In the genomic region with DNA sequence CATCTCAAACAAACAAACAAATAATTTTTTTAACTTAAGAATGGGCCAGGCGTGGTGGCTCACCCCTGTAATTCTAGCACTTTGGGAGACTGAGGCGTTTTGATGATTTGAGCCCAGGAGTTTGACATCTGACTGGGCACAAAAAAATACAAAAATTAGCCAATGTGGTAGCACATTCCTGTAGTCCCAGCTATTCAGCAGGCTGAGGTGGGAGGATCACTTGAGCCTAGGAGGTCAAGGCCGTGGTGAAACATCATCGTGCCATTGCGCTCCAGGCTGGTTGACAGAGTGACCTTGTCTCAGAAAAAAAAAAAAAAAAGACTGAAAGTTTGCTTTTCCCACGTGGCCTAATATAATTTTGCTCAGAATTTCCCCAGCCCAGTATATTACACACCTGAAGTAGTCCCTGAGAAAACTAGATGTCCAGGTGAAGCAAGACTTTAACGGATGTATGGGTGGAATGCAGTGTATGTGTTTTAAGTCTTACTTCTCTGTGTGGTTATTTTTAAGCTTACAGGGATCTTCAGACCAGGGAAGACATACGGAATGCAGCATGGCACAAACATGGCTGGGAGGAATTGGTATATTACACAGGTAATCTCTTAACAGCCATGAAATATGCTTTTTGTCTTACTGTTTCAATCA, we compare ENCODE assay signal across 1 cellular context.
A peak's percentile ranks its signal among the peaks of the same experiment; 100 is the strongest.
TF ChIP-seq lines count a peak whose summit lies in the region.

No MANE protein-coding gene starts in this region.

TF ChIP-seq in HepG2, 621 proteins besides CTCF, POLR2A, EP300 and RAD21 (continued from another document and continues in another):
- TF ChIP-seq, protein P1, sequence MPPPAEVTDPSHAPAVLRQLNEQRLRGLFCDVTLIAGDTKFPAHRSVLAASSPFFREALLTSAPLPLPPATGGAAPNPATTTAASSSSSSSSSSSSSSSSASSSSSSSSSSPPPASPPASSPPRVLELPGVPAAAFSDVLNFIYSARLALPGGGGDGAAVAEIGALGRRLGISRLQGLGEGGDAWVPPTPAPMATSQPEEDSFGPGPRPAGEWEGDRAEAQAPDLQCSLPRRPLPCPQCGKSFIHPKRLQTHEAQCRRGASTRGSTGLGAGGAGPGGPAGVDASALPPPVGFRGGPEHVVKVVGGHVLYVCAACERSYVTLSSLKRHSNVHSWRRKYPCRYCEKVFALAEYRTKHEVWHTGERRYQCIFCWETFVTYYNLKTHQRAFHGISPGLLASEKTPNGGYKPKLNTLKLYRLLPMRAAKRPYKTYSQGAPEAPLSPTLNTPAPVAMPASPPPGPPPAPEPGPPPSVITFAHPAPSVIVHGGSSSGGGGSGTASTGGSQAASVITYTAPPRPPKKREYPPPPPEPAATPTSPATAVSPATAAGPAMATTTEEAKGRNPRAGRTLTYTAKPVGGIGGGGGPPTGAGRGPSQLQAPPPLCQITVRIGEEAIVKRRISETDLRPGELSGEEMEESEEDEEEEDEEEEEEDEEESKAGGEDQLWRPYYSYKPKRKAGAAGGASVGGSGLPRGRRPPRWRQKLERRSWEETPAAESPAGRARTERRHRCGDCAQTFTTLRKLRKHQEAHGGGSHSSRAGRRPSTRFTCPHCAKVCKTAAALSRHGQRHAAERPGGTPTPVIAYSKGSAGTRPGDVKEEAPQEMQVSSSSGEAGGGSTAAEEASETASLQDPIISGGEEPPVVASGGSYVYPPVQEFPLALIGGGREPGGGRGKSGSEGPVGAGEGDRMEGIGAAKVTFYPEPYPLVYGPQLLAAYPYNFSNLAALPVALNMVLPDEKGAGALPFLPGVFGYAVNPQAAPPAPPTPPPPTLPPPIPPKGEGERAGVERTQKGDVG (CRISPR knock-in tag; IDR thresholded peaks at IDR 0.05; ENCODE audit: borderline replicate concordance): no peak
- TF ChIP-seq LCORL (IDR thresholded peaks at IDR 0.05) (no peak), LCORL (CRISPR knock-in tag; IDR thresholded peaks at IDR 0.05) (peak; percentile 67), MXI1 (IDR thresholded peaks at IDR 0.05; ENCODE audit: borderline replicate concordance, low read depth, low read length) (peak; percentile 47; the same call in 1 of the 3 replicates), ZNF121 (CRISPR knock-in tag; IDR thresholded peaks at IDR 0.05) (peak; percentile 61; the same call in 1 of the 2 replicates), ZNF24 (IDR thresholded peaks at IDR 0.05) (no peak), TAF1 (CRISPR knock-in tag; IDR thresholded peaks at IDR 0.05) (no peak), SKI (IDR thresholded peaks at IDR 0.05; ENCODE audit: partially characterized antibody) (peak; percentile 78), MYNN (CRISPR knock-in tag; IDR thresholded peaks at IDR 0.05; ENCODE audit: low read depth) (no peak), TMF1 (CRISPR knock-in tag; IDR thresholded peaks at IDR 0.05; ENCODE audit: low read depth) (no peak), ZNF543 (CRISPR knock-in tag; IDR thresholded peaks at IDR 0.05) (no peak), ZNF331 (CRISPR knock-in tag; IDR thresholded peaks at IDR 0.05) (0 out of 2 replicates have a peak, but pooled peaks have one; percentile 22), ZNF878 (CRISPR knock-in tag; IDR thresholded peaks at IDR 0.05) (no peak), HMG20B (CRISPR knock-in tag; conservative IDR thresholded peaks at IDR 0.05) (no peak), MAFK (conservative IDR thresholded peaks at IDR 0.05 in 1 of 2, IDR thresholded peaks at IDR 0.05 in 1 of 2; ENCODE audit: low read length in 2 of 2) (peak in 1 of 2 experiments; percentile 19; a peak in 1 of 4 replicates), CBX5 (CRISPR knock-in tag; IDR thresholded peaks at IDR 0.05; ENCODE audit: borderline replicate concordance) (peak; percentile 44; the same call in 1 of the 2 replicates), KLF9 (CRISPR knock-in tag; IDR thresholded peaks at IDR 0.05; ENCODE audit: low read depth) (no peak), ASH2L (IDR thresholded peaks at IDR 0.05; ENCODE audit: insufficient read length, low read depth, low read length) (peak; percentile 48), ZNF883 (CRISPR knock-in tag; IDR thresholded peaks at IDR 0.05; ENCODE audit: not compliant biosample characterization) (no peak), MIXL1 (CRISPR knock-in tag; IDR thresholded peaks at IDR 0.05) (0 out of 2 replicates have a peak, but pooled peaks have one; percentile 38), ZFP90 (CRISPR knock-in tag; IDR thresholded peaks at IDR 0.05; ENCODE audit: borderline replicate concordance) (no peak), ZNF230 (CRISPR knock-in tag; IDR thresholded peaks at IDR 0.05) (no peak), RXRB (CRISPR knock-in tag; IDR thresholded peaks at IDR 0.05; ENCODE audit: borderline replicate concordance) (peak; percentile 77; the same call in 1 of the 2 replicates), ZNF33B (CRISPR knock-in tag; IDR thresholded peaks at IDR 0.05) (no peak), ZNF329 (CRISPR knock-in tag; IDR thresholded peaks at IDR 0.05; ENCODE audit: low read depth) (no peak), SMAD1 (CRISPR knock-in tag; IDR thresholded peaks at IDR 0.05; ENCODE audit: borderline replicate concordance, low read depth) (0 out of 2 replicates have a peak, but pooled peaks have one; percentile 29), ZNF816 (CRISPR knock-in tag; IDR thresholded peaks at IDR 0.05; ENCODE audit: borderline replicate concordance) (no peak), ATF1 (CRISPR knock-in tag; IDR thresholded peaks at IDR 0.05) (peak; percentile 30; the same call in 1 of the 2 replicates), CREB1 (IDR thresholded peaks at IDR 0.05) (0 out of 2 replicates have a peak, but pooled peaks have one; percentile 15), CREB1 (CRISPR knock-in tag; IDR thresholded peaks at IDR 0.05) (0 out of 2 replicates have a peak, but pooled peaks have one; percentile 23), NKX3-1 (CRISPR knock-in tag; IDR thresholded peaks at IDR 0.05) (no peak)
- TF ChIP-seq, protein P2, sequence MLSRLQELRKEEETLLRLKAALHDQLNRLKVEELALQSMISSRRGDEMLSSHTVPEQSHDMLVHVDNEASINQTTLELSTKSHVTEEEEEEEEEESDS (CRISPR knock-in tag; IDR thresholded peaks at IDR 0.05; ENCODE audit: borderline replicate concordance): no peak
- TF ChIP-seq, protein P3, sequence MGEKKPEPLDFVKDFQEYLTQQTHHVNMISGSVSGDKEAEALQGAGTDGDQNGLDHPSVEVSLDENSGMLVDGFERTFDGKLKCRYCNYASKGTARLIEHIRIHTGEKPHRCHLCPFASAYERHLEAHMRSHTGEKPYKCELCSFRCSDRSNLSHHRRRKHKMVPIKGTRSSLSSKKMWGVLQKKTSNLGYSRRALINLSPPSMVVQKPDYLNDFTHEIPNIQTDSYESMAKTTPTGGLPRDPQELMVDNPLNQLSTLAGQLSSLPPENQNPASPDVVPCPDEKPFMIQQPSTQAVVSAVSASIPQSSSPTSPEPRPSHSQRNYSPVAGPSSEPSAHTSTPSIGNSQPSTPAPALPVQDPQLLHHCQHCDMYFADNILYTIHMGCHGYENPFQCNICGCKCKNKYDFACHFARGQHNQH (CRISPR knock-in tag; IDR thresholded peaks at IDR 0.05): peak; percentile 47; the same call in 1 of the 2 replicates
- TF ChIP-seq, protein P4, sequence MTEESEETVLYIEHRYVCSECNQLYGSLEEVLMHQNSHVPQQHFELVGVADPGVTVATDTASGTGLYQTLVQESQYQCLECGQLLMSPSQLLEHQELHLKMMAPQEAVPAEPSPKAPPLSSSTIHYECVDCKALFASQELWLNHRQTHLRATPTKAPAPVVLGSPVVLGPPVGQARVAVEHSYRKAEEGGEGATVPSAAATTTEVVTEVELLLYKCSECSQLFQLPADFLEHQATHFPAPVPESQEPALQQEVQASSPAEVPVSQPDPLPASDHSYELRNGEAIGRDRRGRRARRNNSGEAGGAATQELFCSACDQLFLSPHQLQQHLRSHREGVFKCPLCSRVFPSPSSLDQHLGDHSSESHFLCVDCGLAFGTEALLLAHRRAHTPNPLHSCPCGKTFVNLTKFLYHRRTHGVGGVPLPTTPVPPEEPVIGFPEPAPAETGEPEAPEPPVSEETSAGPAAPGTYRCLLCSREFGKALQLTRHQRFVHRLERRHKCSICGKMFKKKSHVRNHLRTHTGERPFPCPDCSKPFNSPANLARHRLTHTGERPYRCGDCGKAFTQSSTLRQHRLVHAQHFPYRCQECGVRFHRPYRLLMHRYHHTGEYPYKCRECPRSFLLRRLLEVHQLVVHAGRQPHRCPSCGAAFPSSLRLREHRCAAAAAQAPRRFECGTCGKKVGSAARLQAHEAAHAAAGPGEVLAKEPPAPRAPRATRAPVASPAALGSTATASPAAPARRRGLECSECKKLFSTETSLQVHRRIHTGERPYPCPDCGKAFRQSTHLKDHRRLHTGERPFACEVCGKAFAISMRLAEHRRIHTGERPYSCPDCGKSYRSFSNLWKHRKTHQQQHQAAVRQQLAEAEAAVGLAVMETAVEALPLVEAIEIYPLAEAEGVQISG (CRISPR knock-in tag; IDR thresholded peaks at IDR 0.05): no peak
- TF ChIP-seq, protein P5, sequence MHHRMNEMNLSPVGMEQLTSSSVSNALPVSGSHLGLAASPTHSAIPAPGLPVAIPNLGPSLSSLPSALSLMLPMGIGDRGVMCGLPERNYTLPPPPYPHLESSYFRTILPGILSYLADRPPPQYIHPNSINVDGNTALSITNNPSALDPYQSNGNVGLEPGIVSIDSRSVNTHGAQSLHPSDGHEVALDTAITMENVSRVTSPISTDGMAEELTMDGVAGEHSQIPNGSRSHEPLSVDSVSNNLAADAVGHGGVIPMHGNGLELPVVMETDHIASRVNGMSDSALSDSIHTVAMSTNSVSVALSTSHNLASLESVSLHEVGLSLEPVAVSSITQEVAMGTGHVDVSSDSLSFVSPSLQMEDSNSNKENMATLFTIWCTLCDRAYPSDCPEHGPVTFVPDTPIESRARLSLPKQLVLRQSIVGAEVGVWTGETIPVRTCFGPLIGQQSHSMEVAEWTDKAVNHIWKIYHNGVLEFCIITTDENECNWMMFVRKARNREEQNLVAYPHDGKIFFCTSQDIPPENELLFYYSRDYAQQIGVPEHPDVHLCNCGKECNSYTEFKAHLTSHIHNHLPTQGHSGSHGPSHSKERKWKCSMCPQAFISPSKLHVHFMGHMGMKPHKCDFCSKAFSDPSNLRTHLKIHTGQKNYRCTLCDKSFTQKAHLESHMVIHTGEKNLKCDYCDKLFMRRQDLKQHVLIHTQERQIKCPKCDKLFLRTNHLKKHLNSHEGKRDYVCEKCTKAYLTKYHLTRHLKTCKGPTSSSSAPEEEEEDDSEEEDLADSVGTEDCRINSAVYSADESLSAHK (CRISPR knock-in tag; IDR thresholded peaks at IDR 0.05; ENCODE audit: borderline replicate concordance): no peak
- TF ChIP-seq, protein P6, sequence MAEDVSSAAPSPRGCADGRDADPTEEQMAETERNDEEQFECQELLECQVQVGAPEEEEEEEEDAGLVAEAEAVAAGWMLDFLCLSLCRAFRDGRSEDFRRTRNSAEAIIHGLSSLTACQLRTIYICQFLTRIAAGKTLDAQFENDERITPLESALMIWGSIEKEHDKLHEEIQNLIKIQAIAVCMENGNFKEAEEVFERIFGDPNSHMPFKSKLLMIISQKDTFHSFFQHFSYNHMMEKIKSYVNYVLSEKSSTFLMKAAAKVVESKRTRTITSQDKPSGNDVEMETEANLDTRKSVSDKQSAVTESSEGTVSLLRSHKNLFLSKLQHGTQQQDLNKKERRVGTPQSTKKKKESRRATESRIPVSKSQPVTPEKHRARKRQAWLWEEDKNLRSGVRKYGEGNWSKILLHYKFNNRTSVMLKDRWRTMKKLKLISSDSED (CRISPR knock-in tag; IDR thresholded peaks at IDR 0.05): no peak
- TF ChIP-seq, protein P7, sequence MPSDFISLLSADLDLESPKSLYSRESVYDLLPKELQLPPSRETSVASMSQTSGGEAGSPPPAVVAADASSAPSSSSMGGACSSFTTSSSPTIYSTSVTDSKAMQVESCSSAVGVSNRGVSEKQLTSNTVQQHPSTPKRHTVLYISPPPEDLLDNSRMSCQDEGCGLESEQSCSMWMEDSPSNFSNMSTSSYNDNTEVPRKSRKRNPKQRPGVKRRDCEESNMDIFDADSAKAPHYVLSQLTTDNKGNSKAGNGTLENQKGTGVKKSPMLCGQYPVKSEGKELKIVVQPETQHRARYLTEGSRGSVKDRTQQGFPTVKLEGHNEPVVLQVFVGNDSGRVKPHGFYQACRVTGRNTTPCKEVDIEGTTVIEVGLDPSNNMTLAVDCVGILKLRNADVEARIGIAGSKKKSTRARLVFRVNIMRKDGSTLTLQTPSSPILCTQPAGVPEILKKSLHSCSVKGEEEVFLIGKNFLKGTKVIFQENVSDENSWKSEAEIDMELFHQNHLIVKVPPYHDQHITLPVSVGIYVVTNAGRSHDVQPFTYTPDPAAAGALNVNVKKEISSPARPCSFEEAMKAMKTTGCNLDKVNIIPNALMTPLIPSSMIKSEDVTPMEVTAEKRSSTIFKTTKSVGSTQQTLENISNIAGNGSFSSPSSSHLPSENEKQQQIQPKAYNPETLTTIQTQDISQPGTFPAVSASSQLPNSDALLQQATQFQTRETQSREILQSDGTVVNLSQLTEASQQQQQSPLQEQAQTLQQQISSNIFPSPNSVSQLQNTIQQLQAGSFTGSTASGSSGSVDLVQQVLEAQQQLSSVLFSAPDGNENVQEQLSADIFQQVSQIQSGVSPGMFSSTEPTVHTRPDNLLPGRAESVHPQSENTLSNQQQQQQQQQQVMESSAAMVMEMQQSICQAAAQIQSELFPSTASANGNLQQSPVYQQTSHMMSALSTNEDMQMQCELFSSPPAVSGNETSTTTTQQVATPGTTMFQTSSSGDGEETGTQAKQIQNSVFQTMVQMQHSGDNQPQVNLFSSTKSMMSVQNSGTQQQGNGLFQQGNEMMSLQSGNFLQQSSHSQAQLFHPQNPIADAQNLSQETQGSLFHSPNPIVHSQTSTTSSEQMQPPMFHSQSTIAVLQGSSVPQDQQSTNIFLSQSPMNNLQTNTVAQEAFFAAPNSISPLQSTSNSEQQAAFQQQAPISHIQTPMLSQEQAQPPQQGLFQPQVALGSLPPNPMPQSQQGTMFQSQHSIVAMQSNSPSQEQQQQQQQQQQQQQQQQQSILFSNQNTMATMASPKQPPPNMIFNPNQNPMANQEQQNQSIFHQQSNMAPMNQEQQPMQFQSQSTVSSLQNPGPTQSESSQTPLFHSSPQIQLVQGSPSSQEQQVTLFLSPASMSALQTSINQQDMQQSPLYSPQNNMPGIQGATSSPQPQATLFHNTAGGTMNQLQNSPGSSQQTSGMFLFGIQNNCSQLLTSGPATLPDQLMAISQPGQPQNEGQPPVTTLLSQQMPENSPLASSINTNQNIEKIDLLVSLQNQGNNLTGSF (CRISPR knock-in tag; IDR thresholded peaks at IDR 0.05): no peak
